1 cellular context compared by ENCODE assay signal in the genomic region with DNA sequence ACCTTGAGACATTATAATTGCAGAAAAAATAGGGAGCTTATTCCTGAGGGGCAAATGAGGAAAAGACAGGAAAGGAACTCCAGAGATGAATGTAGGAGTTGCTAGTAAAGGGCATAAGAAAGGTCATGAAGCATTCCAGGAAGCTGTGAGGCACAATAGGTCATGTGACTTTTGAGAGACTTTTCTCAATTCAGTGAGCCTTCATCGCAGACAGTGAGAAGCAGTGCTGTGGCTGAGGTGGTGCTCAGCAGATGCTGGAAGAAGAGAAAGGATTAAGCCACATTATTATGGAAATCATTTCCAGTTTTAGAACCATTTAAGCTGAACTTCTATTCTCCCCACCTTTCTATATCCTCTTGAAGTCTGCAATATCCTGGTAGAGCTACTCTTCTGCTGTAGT.
A peak's percentile ranks its signal among the peaks of the same experiment; 100 is the strongest.
TF ChIP-seq lines count a peak whose summit lies in the region.

No MANE protein-coding gene starts in this region.

TF ChIP-seq in GM23338, 12 proteins besides CTCF, POLR2A, EP300 and RAD21:
- TF ChIP-seq, protein P1, sequence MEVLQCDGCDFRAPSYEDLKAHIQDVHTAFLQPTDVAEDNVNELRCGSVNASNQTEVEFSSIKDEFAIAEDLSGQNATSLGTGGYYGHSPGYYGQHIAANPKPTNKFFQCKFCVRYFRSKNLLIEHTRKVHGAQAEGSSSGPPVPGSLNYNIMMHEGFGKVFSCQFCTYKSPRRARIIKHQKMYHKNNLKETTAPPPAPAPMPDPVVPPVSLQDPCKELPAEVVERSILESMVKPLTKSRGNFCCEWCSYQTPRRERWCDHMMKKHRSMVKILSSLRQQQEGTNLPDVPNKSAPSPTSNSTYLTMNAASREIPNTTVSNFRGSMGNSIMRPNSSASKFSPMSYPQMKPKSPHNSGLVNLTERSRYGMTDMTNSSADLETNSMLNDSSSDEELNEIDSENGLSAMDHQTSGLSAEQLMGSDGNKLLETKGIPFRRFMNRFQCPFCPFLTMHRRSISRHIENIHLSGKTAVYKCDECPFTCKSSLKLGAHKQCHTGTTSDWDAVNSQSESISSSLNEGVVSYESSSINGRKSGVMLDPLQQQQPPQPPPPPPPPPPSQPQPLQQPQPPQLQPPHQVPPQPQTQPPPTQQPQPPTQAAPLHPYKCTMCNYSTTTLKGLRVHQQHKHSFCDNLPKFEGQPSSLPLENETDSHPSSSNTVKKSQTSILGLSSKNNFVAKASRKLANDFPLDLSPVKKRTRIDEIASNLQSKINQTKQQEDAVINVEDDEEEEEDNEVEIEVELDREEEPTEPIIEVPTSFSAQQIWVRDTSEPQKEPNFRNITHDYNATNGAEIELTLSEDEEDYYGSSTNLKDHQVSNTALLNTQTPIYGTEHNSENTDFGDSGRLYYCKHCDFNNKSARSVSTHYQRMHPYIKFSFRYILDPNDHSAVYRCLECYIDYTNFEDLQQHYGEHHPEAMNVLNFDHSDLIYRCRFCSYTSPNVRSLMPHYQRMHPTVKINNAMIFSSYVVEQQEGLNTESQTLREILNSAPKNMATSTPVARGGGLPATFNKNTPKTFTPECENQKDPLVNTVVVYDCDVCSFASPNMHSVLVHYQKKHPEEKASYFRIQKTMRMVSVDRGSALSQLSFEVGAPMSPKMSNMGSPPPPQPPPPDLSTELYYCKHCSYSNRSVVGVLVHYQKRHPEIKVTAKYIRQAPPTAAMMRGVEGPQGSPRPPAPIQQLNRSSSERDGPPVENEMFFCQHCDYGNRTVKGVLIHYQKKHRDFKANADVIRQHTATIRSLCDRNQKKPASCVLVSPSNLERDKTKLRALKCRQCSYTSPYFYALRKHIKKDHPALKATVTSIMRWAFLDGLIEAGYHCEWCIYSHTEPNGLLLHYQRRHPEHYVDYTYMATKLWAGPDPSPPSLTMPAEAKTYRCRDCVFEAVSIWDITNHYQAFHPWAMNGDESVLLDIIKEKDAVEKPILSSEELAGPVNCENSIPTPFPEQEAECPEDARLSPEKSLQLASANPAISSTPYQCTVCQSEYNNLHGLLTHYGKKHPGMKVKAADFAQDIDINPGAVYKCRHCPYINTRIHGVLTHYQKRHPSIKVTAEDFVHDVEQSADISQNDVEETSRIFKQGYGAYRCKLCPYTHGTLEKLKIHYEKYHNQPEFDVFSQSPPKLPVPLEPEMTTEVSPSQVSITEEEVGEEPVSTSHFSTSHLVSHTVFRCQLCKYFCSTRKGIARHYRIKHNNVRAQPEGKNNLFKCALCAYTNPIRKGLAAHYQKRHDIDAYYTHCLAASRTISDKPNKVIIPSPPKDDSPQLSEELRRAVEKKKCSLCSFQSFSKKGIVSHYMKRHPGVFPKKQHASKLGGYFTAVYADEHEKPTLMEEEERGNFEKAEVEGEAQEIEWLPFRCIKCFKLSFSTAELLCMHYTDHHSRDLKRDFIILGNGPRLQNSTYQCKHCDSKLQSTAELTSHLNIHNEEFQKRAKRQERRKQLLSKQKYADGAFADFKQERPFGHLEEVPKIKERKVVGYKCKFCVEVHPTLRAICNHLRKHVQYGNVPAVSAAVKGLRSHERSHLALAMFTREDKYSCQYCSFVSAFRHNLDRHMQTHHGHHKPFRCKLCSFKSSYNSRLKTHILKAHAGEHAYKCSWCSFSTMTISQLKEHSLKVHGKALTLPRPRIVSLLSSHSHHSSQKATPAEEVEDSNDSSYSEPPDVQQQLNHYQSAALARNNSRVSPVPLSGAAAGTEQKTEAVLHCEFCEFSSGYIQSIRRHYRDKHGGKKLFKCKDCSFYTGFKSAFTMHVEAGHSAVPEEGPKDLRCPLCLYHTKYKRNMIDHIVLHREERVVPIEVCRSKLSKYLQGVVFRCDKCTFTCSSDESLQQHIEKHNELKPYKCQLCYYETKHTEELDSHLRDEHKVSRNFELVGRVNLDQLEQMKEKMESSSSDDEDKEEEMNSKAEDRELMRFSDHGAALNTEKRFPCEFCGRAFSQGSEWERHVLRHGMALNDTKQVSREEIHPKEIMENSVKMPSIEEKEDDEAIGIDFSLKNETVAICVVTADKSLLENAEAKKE (CRISPR knock-in tag; IDR thresholded peaks at IDR 0.05): 0 out of 2 replicates have a peak, but pooled peaks have one; percentile 46
- TF ChIP-seq EZH2phosphoT487 (IDR thresholded peaks at IDR 0.05; ENCODE audit: unreplicated experiment): no peak
- TF ChIP-seq ZNF331 (CRISPR knock-in tag; IDR thresholded peaks at IDR 0.05; ENCODE audit: low read depth): no peak
- no peak for TF ChIP-seq POLR2AphosphoS5 (IDR thresholded peaks at IDR 0.05; ENCODE audit: low read depth)
